Comparison of ENCODE assay signal across 8 cellular contexts in genomic region chr11:63871962-63872832, GRCh38. TPM values are rescaled to one million over a fixed set of nuclear protein-coding genes. Genes with fewer than 3 reads are reported as not detected.
DNase-seq lines count a peak whose midpoint lies in the region; ATAC-seq and TF ChIP-seq lines count a peak whose summit lies in the region.

No MANE protein-coding gene starts in this region.

- intact Hi-C loops in vagina (cut with DNase I) = no loop called here

- no peaks in the 10 kb centered on the region for H3K9me3 Mint-ChIP-seq in natural killer cell treated with Interleukin-12 subunit alpha and Interleukin-12 subunit beta and Interleukin-15 and Interleukin-18, amount 100 ng/mL, for 72 hours

- ATAC-seq in GM18907 (IDR thresholded peaks at IDR 0.05; ENCODE audit: unreplicated experiment) = peak; percentile 89
- peak; percentile 95 for ATAC-seq in HG03066 (IDR thresholded peaks at IDR 0.05; ENCODE audit: low read depth, unreplicated experiment)
- peak; percentile 95 to 97 for ATAC-seq in natural killer cell treated with Interleukin-12 subunit alpha and Interleukin-12 subunit beta and Interleukin-15 and Interleukin-18, amount 100 ng/mL, for 72 hours

- H3K27ac Mint-ChIP-seq in natural killer cell treated with Interleukin-12 subunit alpha and Interleukin-12 subunit beta and Interleukin-15 and Interleukin-18, amount 100 ng/mL, for 72 hours = peak overlapping the region; percentile 65 to 86

- H3K9me3 ChIP-seq in vagina = no peaks in the 10 kb centered on the region

- peak overlapping the region; percentile 65 for H3K4me3 Mint-ChIP-seq in natural killer cell treated with Interleukin-12 subunit alpha and Interleukin-12 subunit beta and Interleukin-15 and Interleukin-18, amount 100 ng/mL, for 72 hours

- H3K4me3 ChIP-seq in fibroblast of pulmonary artery (replicated peaks; ENCODE audit: low read depth, low read length) = no peak overlapping the region
- peak overlapping the region in 1 of 2 donors; percentile 9 for H3K4me3 ChIP-seq in vagina

- H3K4me1 ChIP-seq in vagina = peaks cover 74% of the 10 kb centered on the region

- no peaks in the 10 kb centered on the region for H3K36me3 Mint-ChIP-seq in natural killer cell treated with Interleukin-12 subunit alpha and Interleukin-12 subunit beta and Interleukin-15 and Interleukin-18, amount 100 ng/mL, for 72 hours

- H3K4me1 Mint-ChIP-seq in natural killer cell treated with Interleukin-12 subunit alpha and Interleukin-12 subunit beta and Interleukin-15 and Interleukin-18, amount 100 ng/mL, for 72 hours (ENCODE audit: low read depth in 2 of 2) = peaks cover 70 to 72% of the 10 kb centered on the region in 2 donors

- TF ChIP-seq CTCF in fibroblast of pulmonary artery (IDR thresholded peaks at IDR 0.05; ENCODE audit: low read length, missing control alignments) (peak; percentile 47), vagina (IDR thresholded peaks at IDR 0.05) (peak in 2 of 3 experiments; percentile 26 to 40)

- H3K27me3 ChIP-seq in vagina = no peaks in the 10 kb centered on the region

- no peaks in the 10 kb centered on the region for H3K36me3 ChIP-seq in vagina

- H3K27ac ChIP-seq in vagina = peak overlapping the region; percentile 36

- DNase-seq in COLO668 (lab: John Stamatoyannopoulos, UW; ENCODE audit: unreplicated experiment) = peak; percentile 22
- peak; percentile 55 for DNase-seq in NCI-H2227 treated with DMSO at 0.1 percent for 48 hours (lab: John Stamatoyannopoulos, UW)
- DNase-seq in activated T-cell treated with anti-CD3 and anti-CD28 coated beads, Interleukin-2, amount 50 U/mL, for 48 hours = peak; percentile 54 to 57
- peak; percentile 94 for DNase-seq in fibroblast of pulmonary artery (ENCODE audit: low read depth)
- peak; percentile 93 for DNase-seq in natural killer cell treated with Interleukin-12 subunit alpha and Interleukin-12 subunit beta and Interleukin-15 and Interleukin-18, amount 100 ng/mL, for 72 hours (ENCODE audit: low spot score)
- peak in 1 of 2 donors; percentile 95 for DNase-seq in vagina (ENCODE audit: extremely low spot score in 2 of 2)

- peak in 1 of 2 donors; percentile 5 for TF ChIP-seq POLR2A in vagina (IDR thresholded peaks at IDR 0.05)

- no peaks in the 10 kb centered on the region for H3K27me3 Mint-ChIP-seq in natural killer cell treated with Interleukin-12 subunit alpha and Interleukin-12 subunit beta and Interleukin-15 and Interleukin-18, amount 100 ng/mL, for 72 hours

RNA-seq across cellular contexts. Expression of gene MARK2, which starts 33.3 kb away (rescaled TPM):
- 10 to 100 TPM; 54.9 to 68.5 TPM for total RNA-seq in natural killer cell treated with Interleukin-12 subunit alpha and Interleukin-12 subunit beta and Interleukin-15 and Interleukin-18, amount 100 ng/mL, for 72 hours
- total RNA-seq in vagina = 35.6 TPM

RNA-seq across cellular contexts. Expression of gene RCOR2, which starts 44.8 kb away (rescaled TPM):
- total RNA-seq in natural killer cell treated with Interleukin-12 subunit alpha and Interleukin-12 subunit beta and Interleukin-15 and Interleukin-18, amount 100 ng/mL, for 72 hours = not detected
- total RNA-seq in vagina = not detected

RNA-seq across cellular contexts. Expression of gene SPINDOC, which starts 58.9 kb away (rescaled TPM):
- 10 to 100 TPM; 34.3 to 65.1 TPM for total RNA-seq in natural killer cell treated with Interleukin-12 subunit alpha and Interleukin-12 subunit beta and Interleukin-15 and Interleukin-18, amount 100 ng/mL, for 72 hours
- total RNA-seq in vagina = 6.6 TPM
